ENCODE assay signal across 8 cellular contexts in the genomic region with DNA sequence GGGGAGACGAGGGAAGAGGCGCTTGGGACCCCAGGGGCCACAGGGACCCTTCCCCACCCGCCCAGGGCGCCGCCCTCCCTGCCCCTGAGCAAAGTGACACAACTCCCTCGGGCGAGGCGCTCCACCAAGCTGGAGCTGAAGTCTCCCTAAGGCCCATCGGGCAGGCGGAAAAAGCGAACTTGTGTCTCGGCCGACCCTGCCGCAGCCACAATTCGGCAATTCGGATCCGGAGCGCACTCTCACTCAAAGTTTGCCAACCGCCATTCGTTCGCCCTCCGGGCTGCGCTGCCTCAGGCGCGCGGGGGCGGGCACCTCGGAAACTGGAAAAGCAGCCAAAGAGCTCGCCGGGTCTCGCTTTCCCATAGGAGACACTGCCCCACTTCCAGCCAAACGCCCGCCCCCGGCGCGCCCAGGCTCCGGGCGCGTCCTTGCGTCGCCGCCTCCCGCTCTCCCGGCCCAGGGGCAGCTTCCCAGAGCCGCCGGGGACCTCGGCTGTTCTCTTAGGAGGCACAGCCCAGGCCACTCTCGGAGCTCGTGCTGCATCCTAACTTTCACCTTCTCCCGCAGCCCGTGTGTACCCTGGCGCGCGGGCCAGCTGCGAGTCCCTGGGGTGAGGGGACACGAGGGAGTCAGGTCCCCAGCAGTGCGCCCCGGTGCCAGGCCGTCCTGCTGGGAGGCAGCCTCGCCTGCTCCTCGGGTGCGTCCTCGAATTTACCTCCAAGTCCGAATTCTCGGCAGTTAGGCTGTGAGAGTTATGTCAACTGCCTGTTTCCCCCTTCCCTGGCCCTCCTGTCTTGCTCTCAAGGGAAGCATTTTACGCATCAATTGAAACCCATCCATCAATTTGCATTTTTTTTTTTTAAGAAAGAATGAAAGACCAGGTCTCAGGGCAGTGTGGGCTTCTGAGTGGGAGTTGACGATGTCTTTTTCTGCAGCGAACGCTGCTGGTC. TPM values are rescaled to one million over a fixed set of nuclear protein-coding genes. Genes with fewer than 3 reads are reported as not detected.
DNase-seq lines count a peak whose midpoint lies in the region; ATAC-seq, FAIRE-seq and TF ChIP-seq lines count a peak whose summit lies in the region.

No MANE protein-coding gene starts in this region.

- ATAC-seq in HG03432 (IDR thresholded peaks at IDR 0.05; ENCODE audit: unreplicated experiment) (peak; percentile 15), HG03457 (IDR thresholded peaks at IDR 0.05; ENCODE audit: unreplicated experiment) (no peak), HG03378 (IDR thresholded peaks at IDR 0.05; ENCODE audit: unreplicated experiment) (no peak)

- H3K27me3 ChIP-seq in bronchial epithelial cell (ENCODE audit: control insufficient read depth, insufficient read depth, low read length) = no peaks in the 10 kb centered on the region
- peaks cover 4 to 20% (median 15%) of the 10 kb centered on the region in 3 donors for H3K27me3 ChIP-seq in skeletal muscle tissue (ENCODE audit: control insufficient read depth in 3 of 3, insufficient read depth in 3 of 3, low read length in 3 of 3)

- peaks cover 23 to 47% (median 25%) of the 10 kb centered on the region in 3 donors for H3K4me1 ChIP-seq in skeletal muscle tissue (ENCODE audit: control insufficient read depth in 3 of 3, insufficient read depth in 3 of 3, low read length in 3 of 3)

- H3K27ac ChIP-seq in skeletal muscle tissue (ENCODE audit: low read depth, low read length) = peak overlapping the region; percentile 36

- H3K9ac ChIP-seq in skeletal muscle tissue (ENCODE audit: low read depth in 1 of 3, low read length in 3 of 3) = peak overlapping the region; percentile 20 to 80 (median 64)

- no peak for FAIRE-seq in bronchial epithelial cell (lab: Jason Lieb, UNC)

- H3K9me3 ChIP-seq in skeletal muscle tissue (ENCODE audit: control insufficient read depth in 3 of 3, low read length in 3 of 3) = no peaks in the 10 kb centered on the region

- H3K4me3 ChIP-seq in bronchial epithelial cell (ENCODE audit: low read depth, low read length) (peak overlapping the region; percentile 67), skeletal muscle tissue (ENCODE audit: low read length in 3 of 3) (peak overlapping the region; percentile 70 to 82 (median 82))

- DNase-seq in DMS53 (lab: John Stamatoyannopoulos, UW) = peak; percentile 86
- peak; percentile 70 for DNase-seq in RKO (ENCODE audit: low spot score)
- DNase-seq in bronchial epithelial cell (ENCODE audit: low read depth) = peak; percentile 55
- peak; percentile 90 for DNase-seq in islet precursor cell

- TF ChIP-seq CTCF in bronchial epithelial cell (IDR thresholded peaks at IDR 0.05; ENCODE audit: insufficient read depth, low read length, severe bottlenecking) = no peak

- no peaks in the 10 kb centered on the region for H3K36me3 ChIP-seq in bronchial epithelial cell (ENCODE audit: control insufficient read depth, insufficient read depth, low read length)
- peaks cover 0 to 3% (median 0%) of the 10 kb centered on the region in 3 donors for H3K36me3 ChIP-seq in skeletal muscle tissue (ENCODE audit: control insufficient read depth in 3 of 3, insufficient read depth in 3 of 3, low read length in 3 of 3)

RNA-seq across cellular contexts. Expression of gene KCTD1, which starts 1.4 kb away (rescaled TPM):
- 16.6 and 21.1 TPM in 2 replicates for total RNA-seq in bronchial epithelial cell
- 3.7 TPM for total RNA-seq in skeletal muscle tissue
